ENCODE assay signal across 9 cellular contexts in genomic region chr11:70650075-70650909, GRCh38.
DNase-seq lines count a peak whose midpoint lies in the region; ATAC-seq and TF ChIP-seq lines count a peak whose summit lies in the region.
"Had no signal": no experiment of that assay in that cellular context is flagged by ENCODE, and none has a peak within 500 bp of the region (broad histone marks: within the 10 kb centered on the region; RNA-seq: fewer than 3 reads in every experiment).

No MANE protein-coding gene starts in this region.

- H2AK9ac ChIP-seq in IMR-90 (replicated peaks; ENCODE audit: low read depth, low read length, poor library complexity) = no peak overlapping the region

- H4K91ac ChIP-seq in IMR-90 (ENCODE audit: insufficient read depth, low read depth, low read length) = no peak overlapping the region

- TF ChIP-seq CTCF in Calu3 (IDR thresholded peaks at IDR 0.05; ENCODE audit: unreplicated experiment) (no peak), IMR-90 (conservative IDR thresholded peaks at IDR 0.05; ENCODE audit: low read depth, low read length) (no peak), WTC11 (IDR thresholded peaks at IDR 0.05) (no peak), gastroesophageal sphincter (IDR thresholded peaks at IDR 0.05) (no peak)

- no peak overlapping the region for H2BK120ac ChIP-seq in IMR-90 (ENCODE audit: low read depth, low read length)

- H3K27me3 ChIP-seq in IMR-90 (ENCODE audit: control insufficient read depth, insufficient read depth, low read length) (peaks cover 2% of the 10 kb centered on the region; the same call in 1 of the 2 replicates), gastroesophageal sphincter (peaks cover 13% of the 10 kb centered on the region)

- H3K9me3 ChIP-seq in IMR-90 (ENCODE audit: control insufficient read depth, insufficient read depth, low read length) (no peaks in the 10 kb centered on the region), gastroesophageal sphincter (no peaks in the 10 kb centered on the region)
- H3K9me3 ChIP-seq: tibial nerve had no signal

- H3K56ac ChIP-seq in IMR-90 (ENCODE audit: extremely low read depth, insufficient read depth, low read length) = no peak overlapping the region

- H4K8ac ChIP-seq in IMR-90 (ENCODE audit: low read depth in 2 of 2, low read length in 2 of 2) = no peak overlapping the region

- peak; percentile 76 for DNase-seq in Calu3
- DNase-seq in IMR-90 = peak; percentile 69
- peak; percentile 85 for DNase-seq in WTC11 (ENCODE audit: low spot score)
- DNase-seq in retina = peak; percentile 78
- DNase-seq in central memory CD4-positive, alpha-beta T cell = no peak
- DNase-seq in NCI-H1436 (lab: John Stamatoyannopoulos, UW) = no peak

- peaks cover 13% of the 10 kb centered on the region for H4K20me1 ChIP-seq in IMR-90 (ENCODE audit: insufficient read depth, low read length)

- H3K79me1 ChIP-seq in IMR-90 (ENCODE audit: low read depth in 1 of 2, low read length in 2 of 2) = no peaks in the 10 kb centered on the region

- intact Hi-C loops in Calu3 (cut with micrococcal nuclease; ENCODE audit: unreplicated experiment) = no loop called here
- intact Hi-C loops in IMR-90 (cut with micrococcal nuclease) = no loop called here

- in situ Hi-C loops in IMR-90 (cut with MboI; ENCODE audit: low sequenced_read_pairs) = no loop called here

- H3K36me3 ChIP-seq in IMR-90 (ENCODE audit: control insufficient read depth, insufficient read depth, low read length) = no peaks in the 10 kb centered on the region
- H3K36me3 ChIP-seq in gastroesophageal sphincter = no peaks in the 10 kb centered on the region
- H3K36me3 ChIP-seq: tibial nerve had no signal

- no peak overlapping the region for H2BK15ac ChIP-seq in IMR-90 (ENCODE audit: low read depth, low read length)

- no peak overlapping the region for H2BK20ac ChIP-seq in IMR-90 (ENCODE audit: low read depth, low read length)

- H3K14ac ChIP-seq in IMR-90 (replicated peaks; ENCODE audit: low read depth, low read length) = no peak overlapping the region

- H2AFZ ChIP-seq in IMR-90 (replicated peaks; ENCODE audit: low read length, poor library complexity) = peak overlapping the region; percentile 62

- no peaks in the 10 kb centered on the region for H3K9me3 Mint-ChIP-seq in Calu3 (ENCODE audit: low read depth, unreplicated experiment)
- H3K9me3 Mint-ChIP-seq in WTC11 = no peaks in the 10 kb centered on the region

- H2AK5ac ChIP-seq in IMR-90 (ENCODE audit: low read depth, low read length) = no peak overlapping the region

- no peaks in the 10 kb centered on the region for H3K4me1 ChIP-seq in IMR-90 (ENCODE audit: control insufficient read depth, insufficient read depth, low read length)
- no peaks in the 10 kb centered on the region for H3K4me1 ChIP-seq in gastroesophageal sphincter
- H3K4me1 ChIP-seq: tibial nerve had no signal

- TF ChIP-seq POLR2A in IMR-90 (IDR thresholded peaks at IDR 0.05; ENCODE audit: low read depth, low read length) (no peak), gastroesophageal sphincter (IDR thresholded peaks at IDR 0.05) (no peak)

- H3K4me2 ChIP-seq in IMR-90 (ENCODE audit: low read depth, low read length) = no peak overlapping the region

- H3K27ac ChIP-seq in IMR-90 (ENCODE audit: insufficient read depth, low read length) (no peak overlapping the region), gastroesophageal sphincter (no peak overlapping the region)
- H3K27ac ChIP-seq: tibial nerve had no signal

- CTCF ChIA-PET in Calu3 (lab: Charles Lee) = no interaction called here
- CTCF ChIA-PET in IMR-90 (lab: Yijun Ruan, JAX) = interaction anchor here (0.8 kb wide), 1 partner anchor 82 kb away, joined by 3 read pairs; no protein-coding TSS in a partner anchor
- CTCF ChIA-PET in WTC11 (lab: Charles Lee) = interaction anchor here (1.0 kb wide), 1 partner anchor 82 kb away, joined by 4 read pairs; no protein-coding TSS in a partner anchor

- H3K27me3 Mint-ChIP-seq in Calu3 (ENCODE audit: unreplicated experiment) (no peaks in the 10 kb centered on the region), WTC11 (ENCODE audit: low read depth) (no peaks in the 10 kb centered on the region)

- no peak overlapping the region for H4K5ac ChIP-seq in IMR-90 (ENCODE audit: low read depth, low read length)

- H3K4me3 Mint-ChIP-seq in Calu3 (ENCODE audit: low read depth, unreplicated experiment) (no peak overlapping the region), WTC11 (no peak overlapping the region)

- BruUV-seq in Calu3 (replicated peaks; lab: Mats Ljungman, UMichigan) (no TSS peak), IMR-90 (replicated peaks; lab: Mats Ljungman, UMichigan) (no TSS peak)

- no peaks in the 10 kb centered on the region for H3K9me1 ChIP-seq in IMR-90 (ENCODE audit: insufficient read depth, low read length)

- H3K4ac ChIP-seq in IMR-90 (ENCODE audit: low read depth, low read length) = no peak overlapping the region

- peaks cover 6% of the 10 kb centered on the region for H3K36me3 Mint-ChIP-seq in Calu3 (ENCODE audit: insufficient read depth, unreplicated experiment)
- no peaks in the 10 kb centered on the region for H3K36me3 Mint-ChIP-seq in WTC11

- H3K18ac ChIP-seq in IMR-90 (ENCODE audit: low read depth, low read length) = no peak overlapping the region

- H2BK5ac ChIP-seq in IMR-90 (ENCODE audit: low read depth, low read length, poor library complexity, severe bottlenecking) = no peak overlapping the region

- H3K23ac ChIP-seq in IMR-90 (ENCODE audit: low read depth, low read length) = no peak overlapping the region

- H3K4me1 Mint-ChIP-seq in Calu3 (ENCODE audit: low read depth, unreplicated experiment) (no peaks in the 10 kb centered on the region), WTC11 (peaks cover 57% of the 10 kb centered on the region)

- no peak overlapping the region for H3K9ac ChIP-seq in IMR-90 (ENCODE audit: low read depth, low read length)

- peak; percentile 100 for ATAC-seq in IMR-90 (ENCODE audit: low read depth)
- ATAC-seq in WTC11 = peak; percentile 66
- ATAC-seq in gastroesophageal sphincter = peak; percentile 63
- ATAC-seq in GM18519 (IDR thresholded peaks at IDR 0.05; ENCODE audit: low FRiP score, unreplicated experiment) = no peak

- WGBS in IMR-90 (ENCODE audit: extremely low coverage in 2 of 2, insufficient read length in 1 of 2), 2 experiments = 10% methylated on average over 2 of the region's 4 CpGs; no CpG with 5 or more reads in 1 of the 2 experiments
- 43 to 50% methylated on average over 3 to 4 of the region's 4 CpGs for WGBS in gastroesophageal sphincter (ENCODE audit: low coverage in 1 of 2), 2 donors

- no peak for TF ChIP-seq RAD21 in IMR-90 (IDR thresholded peaks at IDR 0.05; ENCODE audit: low read length)

- dilution Hi-C loops in IMR-90 (cut with HindIII; ENCODE audit: low sequenced_read_pairs, unreplicated experiment) = no loop called here

- TF ChIP-seq EP300 in gastroesophageal sphincter (IDR thresholded peaks at IDR 0.05) = no peak

- no peak overlapping the region for H3K27ac Mint-ChIP-seq in Calu3 (ENCODE audit: unreplicated experiment)
- no peak overlapping the region; the same call in 1 of the 2 replicates for H3K27ac Mint-ChIP-seq in WTC11

- H3K4me3 ChIP-seq in IMR-90 (ENCODE audit: insufficient read depth, low read depth, low read length) = no peak overlapping the region
- H3K4me3 ChIP-seq in gastroesophageal sphincter = no peak overlapping the region
- H3K4me3 ChIP-seq: tibial nerve had no signal

- POLR2A ChIA-PET in IMR-90 (lab: Charles Lee; ENCODE audit: unreplicated experiment) (no interaction called here), WTC11 (lab: Charles Lee) (no interaction called here)

TF ChIP-seq in IMR-90, 13 proteins besides CTCF, POLR2A, EP300 and RAD21:
- peak; percentile 99 for TF ChIP-seq RCOR1 (IDR thresholded peaks at IDR 0.05; ENCODE audit: insufficient replicate concordance, low read length)
- no peak for TF ChIP-seq NFE2L2 (IDR thresholded peaks at IDR 0.05; ENCODE audit: low read depth, low read length)
- peak; percentile 99 for TF ChIP-seq MXI1 (IDR thresholded peaks at IDR 0.05; ENCODE audit: borderline replicate concordance, low read depth, low read length)
- TF ChIP-seq FOS (IDR thresholded peaks at IDR 0.05; ENCODE audit: low read depth, low read length) = no peak
- no peak for TF ChIP-seq SMC3 (IDR thresholded peaks at IDR 0.05; ENCODE audit: low read depth, low read length)
- no peak for TF ChIP-seq BHLHE40 (IDR thresholded peaks at IDR 0.05; ENCODE audit: low read depth, low read length)

TF ChIP-seq in WTC11, 78 proteins besides CTCF, POLR2A, EP300 and RAD21 (continues in another document):
- TF ChIP-seq ARID4B (CRISPR knock-in tag; IDR thresholded peaks at IDR 0.05; ENCODE audit: borderline replicate concordance) (peak; percentile 100), ZNF263 (CRISPR knock-in tag; IDR thresholded peaks at IDR 0.05; ENCODE audit: low read depth) (peak; percentile 78; the same call in 1 of the 2 replicates)

Comparison
In these comparisons a context has a peak if more than half of its experiments do, and no peak if none do; other contexts are left out.
1. DNase-seq: peak in Calu3 (single experiment), IMR-90 (single experiment), WTC11 (single experiment) and retina (single experiment); none in central memory CD4-positive, alpha-beta T cell (single experiment) and NCI-H1436 (single experiment).